In genomic region chr1:214282696-214283225, GRCh38 we compare ENCODE assay signal across 1 cellular context.
TF ChIP-seq lines count a peak whose summit lies in the region.

No MANE protein-coding gene starts in this region.

TF ChIP-seq in WTC11, 78 proteins besides CTCF, POLR2A, EP300 and RAD21 (continued from another document):
- TF ChIP-seq ATF6 (CRISPR knock-in tag; IDR thresholded peaks at IDR 0.05) (no peak), GTF2I (CRISPR knock-in tag; conservative IDR thresholded peaks at IDR 0.05) (no peak), CREB1 (CRISPR knock-in tag; IDR thresholded peaks at IDR 0.05) (no peak), ETV6 (CRISPR knock-in tag; IDR thresholded peaks at IDR 0.05) (no peak)
TF ChIP-seq in WTC11: peak in this region for 0.
